In the genomic region with DNA sequence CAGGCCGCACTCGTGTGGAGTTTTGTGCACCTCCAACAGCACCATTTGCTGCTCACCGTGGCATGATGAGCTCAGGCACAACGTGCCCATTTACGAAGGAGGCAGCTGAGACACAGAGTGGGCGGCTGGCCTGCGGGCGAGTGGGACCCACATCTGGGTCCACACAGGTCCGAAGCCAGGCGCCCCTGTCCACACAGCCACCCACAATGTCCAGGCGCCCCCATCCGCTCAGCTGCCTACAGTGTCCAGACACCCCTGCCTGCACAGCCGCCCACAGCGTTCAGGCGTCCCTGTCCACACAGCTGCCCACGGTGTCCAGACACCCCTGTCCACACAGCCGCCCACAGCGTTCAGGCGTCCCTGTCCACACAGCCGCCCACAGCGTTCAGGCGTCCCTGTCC, we compare ENCODE assay signal across 31 cellular contexts. TPM values are rescaled to one million over a fixed set of nuclear protein-coding genes. Genes with fewer than 3 reads are reported as not detected.
"Had no signal": no experiment of that assay in that cellular context is flagged by ENCODE, and none has a peak within 500 bp of the region (broad histone marks: within the 10 kb centered on the region; RNA-seq: fewer than 3 reads in every experiment).

No MANE protein-coding gene starts in this region.

- H3K27me3 ChIP-seq: cardiac muscle cell had no signal

- H3K36me3 ChIP-seq: brain microvascular endothelial cell, cardiac muscle cell had no signal

- H3K36me3 Mint-ChIP-seq: activated CD8-positive, alpha-beta memory T cell treated with anti-CD3 and anti-CD28 coated beads, Interleukin-2, amount 10 ng/mL, durations not matched to agents 7 days and 5 days had no signal

- H3K27ac ChIP-seq: brain microvascular endothelial cell, cardiac muscle cell, KMS-11 had no signal

- H3K27ac Mint-ChIP-seq: activated CD4-positive, alpha-beta T cell treated with anti-CD3 and anti-CD28 coated beads, Interleukin-2, amount 10 ng/mL, durations not matched to agents 24 days and 14 days; activated CD8-positive, alpha-beta memory T cell treated with anti-CD3 and anti-CD28 coated beads, Interleukin-2, amount 10 ng/mL, durations not matched to agents 7 days and 5 days; activated naive CD8-positive, alpha-beta T cell; activated T-cell treated with anti-CD3 and anti-CD28 coated beads, Interleukin-2, amount 50 U/mL, for 24 hours; activated T-helper 1 cell treated with anti-CD3 and anti-CD28 coated beads, Interleukin-12 subunit alpha, Interleukin-12 subunit beta, Interleukin-2, Interleukin-4 antibody, amounts not matched to agents 30 ng/mL and 10 ng/mL and 1 ng/mL, durations not matched to agents 14 hours and 24 hours and 36 hours had no signal

- H3K9ac ChIP-seq: KMS-11 had no signal

- DNase-seq: activated CD4-positive, alpha-beta T cell treated with anti-CD3 and anti-CD28 coated beads, Interleukin-2, amount 10 ng/mL, durations not matched to agents 24 days and 14 days; activated CD4-positive, alpha-beta T cell treated with anti-CD3 and anti-CD28 coated beads, Interleukin-2, amount 50 U/mL, for 48 hours; activated CD4-positive, CD25-positive, alpha-beta regulatory T cell treated with anti-CD3 and anti-CD28 coated beads, Interleukin-2, amount 50 U/mL, for 72 hours; activated CD8-positive, alpha-beta memory T cell treated with anti-CD3 and anti-CD28 coated beads, Interleukin-2, amount 10 ng/mL, durations not matched to agents 7 days and 5 days; activated effector memory CD4-positive, alpha-beta T cell treated with Interleukin-2 at 50 U/mL for 16 hours; activated naive CD4-positive, alpha-beta T cell; activated T-cell treated with anti-CD3 and anti-CD28 coated beads, Interleukin-2, amount 50 U/mL, for 24 hours; amygdala; brain microvascular endothelial cell; NCI-H1092; NCI-H1417 treated with DMSO at 0.1 percent for 48 hours; NCI-H1694; NCI-H2029 treated with DMSO at 0.1 percent for 48 hours; NCI-H345; NCI-H510A; NCI-H526 treated with DMSO at 0.1 percent for 48 hours; NCI-H82; NK-92 treated with Interleukin-12 subunit alpha and Interleukin-12 subunit beta, amount 100 ng/mL, for 24 hours; OCI-M1; RPMI8226; SHP77 treated with DMSO at 0.1 percent for 48 hours; T-helper 17 cell; T-helper 9 cell had no signal

- H3K4me3 ChIP-seq: cardiac muscle cell had no signal

- H3K27me3 Mint-ChIP-seq: activated CD4-positive, alpha-beta T cell treated with anti-CD3 and anti-CD28 coated beads, Interleukin-2, amount 10 ng/mL, durations not matched to agents 24 days and 14 days; activated CD8-positive, alpha-beta memory T cell treated with anti-CD3 and anti-CD28 coated beads, Interleukin-2, amount 10 ng/mL, durations not matched to agents 7 days and 5 days; activated naive CD8-positive, alpha-beta T cell; activated T-cell treated with anti-CD3 and anti-CD28 coated beads, Interleukin-2, amount 50 U/mL, for 24 hours; T-helper 17 cell had no signal

- ATAC-seq: activated CD8-positive, alpha-beta memory T cell treated with anti-CD3 and anti-CD28 coated beads, Interleukin-2, amount 10 ng/mL, durations not matched to agents 7 days and 5 days; Panc1; T-helper 17 cell; WTC11 had no signal

- H3K4me3 Mint-ChIP-seq: activated CD4-positive, alpha-beta T cell treated with anti-CD3 and anti-CD28 coated beads, Interleukin-2, amount 10 ng/mL, durations not matched to agents 24 days and 14 days; activated CD8-positive, alpha-beta memory T cell treated with anti-CD3 and anti-CD28 coated beads, Interleukin-2, amount 10 ng/mL, durations not matched to agents 7 days and 5 days; activated naive CD8-positive, alpha-beta T cell; activated T-cell treated with anti-CD3 and anti-CD28 coated beads, Interleukin-2, amount 50 U/mL, for 24 hours; activated T-helper 1 cell treated with anti-CD3 and anti-CD28 coated beads, Interleukin-12 subunit alpha, Interleukin-12 subunit beta, Interleukin-2, Interleukin-4 antibody, amounts not matched to agents 30 ng/mL and 10 ng/mL and 1 ng/mL, durations not matched to agents 14 hours and 24 hours and 36 hours; T-helper 17 cell; WTC11 had no signal

- H3K4me1 Mint-ChIP-seq: activated CD4-positive, alpha-beta T cell treated with anti-CD3 and anti-CD28 coated beads, Interleukin-2, amount 10 ng/mL, durations not matched to agents 24 days and 14 days; activated CD8-positive, alpha-beta memory T cell treated with anti-CD3 and anti-CD28 coated beads, Interleukin-2, amount 10 ng/mL, durations not matched to agents 7 days and 5 days had no signal

- H3K9me3 Mint-ChIP-seq: activated CD4-positive, alpha-beta T cell treated with anti-CD3 and anti-CD28 coated beads, Interleukin-2, amount 10 ng/mL, durations not matched to agents 24 days and 14 days; activated T-cell treated with anti-CD3 and anti-CD28 coated beads, Interleukin-2, amount 50 U/mL, for 24 hours; activated T-helper 1 cell treated with anti-CD3 and anti-CD28 coated beads, Interleukin-12 subunit alpha, Interleukin-12 subunit beta, Interleukin-2, Interleukin-4 antibody, amounts not matched to agents 30 ng/mL and 10 ng/mL and 1 ng/mL, durations not matched to agents 14 hours and 24 hours and 36 hours; WTC11 had no signal

RNA-seq across cellular contexts. Expression of gene F7, which starts 42.5 kb away (rescaled TPM):
- total RNA-seq: activated CD4-positive, alpha-beta T cell treated with anti-CD3 and anti-CD28 coated beads, Interleukin-2, amount 10 ng/mL, durations not matched to agents 24 days and 14 days; activated CD8-positive, alpha-beta memory T cell treated with anti-CD3 and anti-CD28 coated beads, Interleukin-2, amount 10 ng/mL, durations not matched to agents 7 days and 5 days; activated T-helper 1 cell treated with anti-CD3 and anti-CD28 coated beads, Interleukin-12 subunit alpha, Interleukin-12 subunit beta, Interleukin-2, Interleukin-4 antibody, amounts not matched to agents 30 ng/mL and 10 ng/mL and 1 ng/mL, durations not matched to agents 14 hours and 24 hours and 36 hours; MCF 10A; SK-MEL-5; T-helper 17 cell had no signal
- polyA plus RNA-seq: cardiac muscle cell had no signal

RNA-seq across cellular contexts. Expression of gene F10, which starts 59.5 kb away (rescaled TPM):
- total RNA-seq: activated CD4-positive, alpha-beta T cell treated with anti-CD3 and anti-CD28 coated beads, Interleukin-2, amount 10 ng/mL, durations not matched to agents 24 days and 14 days; activated CD8-positive, alpha-beta memory T cell treated with anti-CD3 and anti-CD28 coated beads, Interleukin-2, amount 10 ng/mL, durations not matched to agents 7 days and 5 days; activated T-helper 1 cell treated with anti-CD3 and anti-CD28 coated beads, Interleukin-12 subunit alpha, Interleukin-12 subunit beta, Interleukin-2, Interleukin-4 antibody, amounts not matched to agents 30 ng/mL and 10 ng/mL and 1 ng/mL, durations not matched to agents 14 hours and 24 hours and 36 hours; MCF 10A; SK-MEL-5; T-helper 17 cell had no signal
